8 cellular contexts compared by ENCODE assay signal in genomic region chr9:16154570-16155078, GRCh38.
DNase-seq lines count a peak whose midpoint lies in the region; ATAC-seq and TF ChIP-seq lines count a peak whose summit lies in the region.

No MANE protein-coding gene starts in this region.

- TF ChIP-seq CTCF in NB4 (IDR thresholded peaks at IDR 0.05; ENCODE audit: low read depth, low read length) (peak; percentile 42), lower lobe of right lung (IDR thresholded peaks at IDR 0.05) (peak; percentile 37), thyroid gland (IDR thresholded peaks at IDR 0.05) (peak in 4 of 6 experiments; percentile 30 to 67 (median 39))

- ATAC-seq in GM19351 (IDR thresholded peaks at IDR 0.05; ENCODE audit: unreplicated experiment) (peak; percentile 75), lower lobe of right lung (peak; percentile 65 to 68)

- 9 to 10% methylated on average over 27 of the region's 27 CpGs for WGBS in thyroid gland, 2 donors

- TF ChIP-seq POLR2A in NB4 (IDR thresholded peaks at IDR 0.05; ENCODE audit: extremely low read depth, insufficient read length) (no peak), thyroid gland (IDR thresholded peaks at IDR 0.05) (no peak)

- H3K4me1 ChIP-seq in lower lobe of right lung: no peaks in the 10 kb centered on the region
- peaks cover 9 to 12% of the 10 kb centered on the region in 2 donors for H3K4me1 ChIP-seq in thyroid gland

- no peak overlapping the region for H3K4me3 ChIP-seq in NB4 (ENCODE audit: low read depth, low read length)
- H3K4me3 ChIP-seq in lower lobe of right lung: peak overlapping the region; percentile 19
- no peak overlapping the region for H3K4me3 ChIP-seq in thyroid gland (replicated peaks in 1 of 3)

- DNase-seq in AG20443 (ENCODE audit: low spot score) (peak; percentile 55), NB4 (ENCODE audit: low read depth) (peak; percentile 60), astrocyte of the hippocampus (ENCODE audit: low read depth, low spot score) (peak; percentile 75), lower lobe of right lung (no peak), thyroid gland (peak; percentile 66 to 70), DMS114 treated with DMSO at 0.1 percent for 48 hours (lab: John Stamatoyannopoulos, UW; ENCODE audit: unreplicated experiment) (no peak)
- no peak for DNase-seq in central memory CD4-positive, alpha-beta T cell

- H3K27me3 ChIP-seq in lower lobe of right lung (ENCODE audit: low read depth): peaks cover 5% of the 10 kb centered on the region
- H3K27me3 ChIP-seq in thyroid gland: no peaks in the 10 kb centered on the region

- H3K9me3 ChIP-seq in lower lobe of right lung (no peaks in the 10 kb centered on the region), thyroid gland (no peaks in the 10 kb centered on the region)

- intact Hi-C loops in lower lobe of right lung (cut with DNase I): no loop called here
- intact Hi-C loops in thyroid gland (cut with DNase I): no loop called here

- H3K36me3 ChIP-seq in lower lobe of right lung (no peaks in the 10 kb centered on the region), thyroid gland (no peaks in the 10 kb centered on the region)

- H3K27ac ChIP-seq in lower lobe of right lung (no peak overlapping the region), thyroid gland (no peak overlapping the region)

Comparison
In these comparisons a context has a peak if more than half of its experiments do, and no peak if none do; other contexts are left out.
1. DNase-seq: peak in AG20443 (single experiment), NB4 (single experiment), astrocyte of the hippocampus (single experiment) and thyroid gland (2 of 2); none in lower lobe of right lung (single experiment), central memory CD4-positive, alpha-beta T cell (single experiment) and DMS114 treated with DMSO at 0.1 percent for 48 hours (single experiment).
2. Peak in every context shown above with its lines, with median percentiles within 50 percentile points of each other: CTCF ChIP-seq.